Comparison of ENCODE assay signal across 18 cellular contexts in genomic region chr10:72011468-72011867, GRCh38. TPM values are rescaled to one million over a fixed set of nuclear protein-coding genes. Genes with fewer than 3 reads are reported as not detected.
DNase-seq lines count a peak whose midpoint lies in the region; ATAC-seq and TF ChIP-seq lines count a peak whose summit lies in the region.
"Had no signal": no experiment of that assay in that cellular context is flagged by ENCODE, and none has a peak within 500 bp of the region (broad histone marks: within the 10 kb centered on the region; RNA-seq: fewer than 3 reads in every experiment).

No MANE protein-coding gene starts in this region.

- H3K27me3 Mint-ChIP-seq in HFFc6 (ENCODE audit: insufficient read depth) (peaks cover 4% of the 10 kb centered on the region), brain (no peaks in the 10 kb centered on the region)

- H3K4me3 ChIP-seq in stomach smooth muscle (ENCODE audit: low read length in 2 of 2) = no peak overlapping the region
- H3K4me3 ChIP-seq: GM23338, upper lobe of left lung had no signal

- DNase-seq in HFFc6 = no peak
- DNase-seq in midbrain (lab: John Stamatoyannopoulos, UW) = peak; percentile 88
- no peak for DNase-seq in posterior vena cava (ENCODE audit: low spot score)
- no peak for DNase-seq in NCI-H2081 treated with DMSO at 0.1 percent for 48 hours (lab: John Stamatoyannopoulos, UW)
- DNase-seq: activated gamma-delta T cell treated with Interleukin-2 at 50 U/mL for 16 hours, aorta, DND-41, NCI-H2029, NCI-H446 treated with DMSO at 0.1 percent for 48 hours, SHP77, T-helper 1 cell, upper lobe of left lung had no signal

- H3K36me3 Mint-ChIP-seq in HFFc6 (ENCODE audit: low read depth) = peaks cover 44% of the 10 kb centered on the region
- peaks cover 34% of the 10 kb centered on the region for H3K36me3 Mint-ChIP-seq in brain
- H3K36me3 Mint-ChIP-seq: IgD-negative memory B cell had no signal

- H3K36me3 ChIP-seq in stomach smooth muscle (ENCODE audit: control insufficient read depth in 2 of 2, insufficient read depth in 2 of 2, low read length in 2 of 2) = peaks cover 4 to 20% of the 10 kb centered on the region in 2 donors

- peaks cover 44% of the 10 kb centered on the region for H3K4me1 ChIP-seq in stomach smooth muscle (ENCODE audit: control insufficient read depth, insufficient read depth, low read length)
- H3K4me1 ChIP-seq: parathyroid adenoma had no signal

- no peak for ATAC-seq in GM19324 (IDR thresholded peaks at IDR 0.05; ENCODE audit: low FRiP score, unreplicated experiment)
- ATAC-seq: GM23338 had no signal

- intact Hi-C loops in posterior vena cava (cut with DNase I) = loop anchor here in 1 of 2 donors (5.0 kb wide), 1 partner anchor 39 kb away; no protein-coding TSS in a partner anchor

- H3K4me1 Mint-ChIP-seq in HFFc6 (ENCODE audit: low read depth) (peaks cover 28% of the 10 kb centered on the region), brain (peaks cover 85% of the 10 kb centered on the region)
- H3K4me1 Mint-ChIP-seq: IgD-negative memory B cell had no signal

- H3K9me3 Mint-ChIP-seq in HFFc6 = no peaks in the 10 kb centered on the region
- no peaks in the 10 kb centered on the region for H3K9me3 Mint-ChIP-seq in brain
- H3K9me3 Mint-ChIP-seq: GM23338, IgD-negative memory B cell had no signal

- no peak overlapping the region for H3K9ac ChIP-seq in stomach smooth muscle (ENCODE audit: low read length in 2 of 2)
- H3K9ac ChIP-seq: parathyroid adenoma had no signal

- no peak for TF ChIP-seq CTCF in HFFc6 (IDR thresholded peaks at IDR 0.05)
- no peak for TF ChIP-seq CTCF in brain (conservative IDR thresholded peaks at IDR 0.05)

- no peaks in the 10 kb centered on the region for H3K27me3 ChIP-seq in stomach smooth muscle (ENCODE audit: control insufficient read depth in 1 of 2, insufficient read depth in 2 of 2, low read length in 2 of 2)
- H3K27me3 ChIP-seq: upper lobe of left lung had no signal

- no peak overlapping the region for H3K4me3 Mint-ChIP-seq in HFFc6
- H3K4me3 Mint-ChIP-seq in brain = no peak overlapping the region
- H3K4me3 Mint-ChIP-seq: GM23338, IgD-negative memory B cell had no signal

- H3K27ac ChIP-seq in stomach smooth muscle (ENCODE audit: low read length) = peak overlapping the region; percentile 95
- H3K27ac ChIP-seq: parathyroid adenoma had no signal

- H3K27ac Mint-ChIP-seq in HFFc6 = peak overlapping the region; percentile 98
- peak overlapping the region; percentile 64 to 99 (median 81) for H3K27ac Mint-ChIP-seq in brain
- H3K27ac Mint-ChIP-seq: IgD-negative memory B cell had no signal

- H3K9me3 ChIP-seq in stomach smooth muscle (ENCODE audit: control insufficient read depth in 2 of 2, low read length in 2 of 2) = no peaks in the 10 kb centered on the region
- H3K9me3 ChIP-seq: upper lobe of left lung had no signal

RNA-seq across cellular contexts. Expression of gene CHST3, which starts 47.3 kb away (rescaled TPM):
- 10 to 100 TPM; 34.9 to 48.1 (median 40.3) TPM for total RNA-seq in HFFc6 (2021; fragmentation: NEBNext Ultra II Directional; extraction: Animal tissue kit (Norgen Biotek cat#: 25700))
- polyA plus RNA-seq in brain (ENCODE audit: insufficient read depth, low read depth, low replicate concordance) = 11.4 TPM
- total RNA-seq in posterior vena cava = 10 to 100 TPM; 34.9 to 37.7 TPM
- polyA plus RNA-seq: IgD-negative memory B cell had no signal
